Comparison of ENCODE assay signal across 8 cellular contexts in genomic region chr16:21540770-21541433, GRCh38. TPM values are rescaled to one million over a fixed set of nuclear protein-coding genes. Genes with fewer than 3 reads are reported as not detected.
DNase-seq lines count a peak whose midpoint lies in the region; ATAC-seq lines count a peak whose summit lies in the region.
"Not testable (repeated sequence)": the region's sequence is repeated elsewhere in the genome, so short reads cannot be mapped to it uniquely, and the experiment has no call there.

No MANE protein-coding gene starts in this region.

- ATAC-seq in GM18498 (IDR thresholded peaks at IDR 0.05; ENCODE audit: unreplicated experiment) (peak; percentile 67), GM21423 (IDR thresholded peaks at IDR 0.05; ENCODE audit: unreplicated experiment) (peak; percentile 60), HG03045 (IDR thresholded peaks at IDR 0.05; ENCODE audit: unreplicated experiment) (peak; percentile 68)
- peak; percentile 98 for ATAC-seq in stimulated activated effector memory CD8-positive, alpha-beta T cell treated with anti-CD3 and anti-CD28 coated beads, Interleukin-12 subunit alpha, Interleukin-12 subunit beta, amount 100 ng/mL, for 72 hours

- H3K4me2 ChIP-seq in neuronal stem cell (ENCODE audit: insufficient read depth, low read length, poor library complexity, severe bottlenecking): not testable (repeated sequence)

- H3K79me1 ChIP-seq in neuronal stem cell (ENCODE audit: low read depth, low read length): not testable (repeated sequence)

- H3K9me3 ChIP-seq in neuronal stem cell (replicated peaks in 1 of 2; ENCODE audit: control insufficient read depth in 2 of 2, insufficient read depth in 1 of 2, low read depth in 1 of 2, low read length in 2 of 2): not testable (repeated sequence)

- peaks cover 32% of the 10 kb centered on the region for H3K4me1 Mint-ChIP-seq in stimulated activated effector memory CD8-positive, alpha-beta T cell treated with anti-CD3 and anti-CD28 coated beads, Interleukin-12 subunit alpha, Interleukin-12 subunit beta, amount 100 ng/mL, for 72 hours

- H3K27ac ChIP-seq in caudate nucleus (ENCODE audit: low read depth, low read length): peak overlapping the region; percentile 14
- not testable (repeated sequence) for H3K27ac ChIP-seq in neuronal stem cell (replicated peaks; ENCODE audit: low read length)

- peak overlapping the region; percentile 69 for H3K4me3 Mint-ChIP-seq in stimulated activated effector memory CD8-positive, alpha-beta T cell treated with anti-CD3 and anti-CD28 coated beads, Interleukin-12 subunit alpha, Interleukin-12 subunit beta, amount 100 ng/mL, for 72 hours

- not testable (repeated sequence) for H3K9me3 Mint-ChIP-seq in stimulated activated effector memory CD8-positive, alpha-beta T cell treated with anti-CD3 and anti-CD28 coated beads, Interleukin-12 subunit alpha, Interleukin-12 subunit beta, amount 100 ng/mL, for 72 hours

- H3K4me1 ChIP-seq in neuronal stem cell (ENCODE audit: control insufficient read depth in 2 of 2, insufficient read depth in 1 of 2, low read depth in 1 of 2, low read length in 2 of 2): not testable (repeated sequence)

- peak overlapping the region; percentile 30 for H3K9ac ChIP-seq in neuronal stem cell (ENCODE audit: low read depth, low read length, poor library complexity)

- H2BK5ac ChIP-seq in neuronal stem cell (ENCODE audit: low read length): not testable (repeated sequence)

- H3K27ac Mint-ChIP-seq in stimulated activated effector memory CD8-positive, alpha-beta T cell treated with anti-CD3 and anti-CD28 coated beads, Interleukin-12 subunit alpha, Interleukin-12 subunit beta, amount 100 ng/mL, for 72 hours: peak overlapping the region; percentile 88

- peak; percentile 71 for DNase-seq in NAMALWA (ENCODE audit: low spot score)
- DNase-seq in activated CD8-positive, alpha-beta memory T cell treated with anti-CD3 and anti-CD28 coated beads for 4 hours (ENCODE audit: low read depth in 2 of 2): peak; percentile 56 to 59
- peak in 16 of 61 donors; percentile 15 to 81 (median 50) for DNase-seq in caudate nucleus (lab: John Stamatoyannopoulos, UW)
- DNase-seq in neuronal stem cell (ENCODE audit: low spot score): not testable (repeated sequence)
- peak; percentile 55 to 91 for DNase-seq in stimulated activated effector memory CD8-positive, alpha-beta T cell treated with anti-CD3 and anti-CD28 coated beads, Interleukin-12 subunit alpha, Interleukin-12 subunit beta, amount 100 ng/mL, for 72 hours (ENCODE audit: low spot score in 2 of 2)

- not testable (repeated sequence) for H4K8ac ChIP-seq in neuronal stem cell (ENCODE audit: low read depth, low read length)

- H2AK5ac ChIP-seq in neuronal stem cell (ENCODE audit: low read depth, low read length): not testable (repeated sequence)

- H2BK12ac ChIP-seq in neuronal stem cell (ENCODE audit: low read length): peak overlapping the region; percentile 81

- peak overlapping the region in 1 of 2 donors; percentile 64 for H3K4me3 ChIP-seq in neuronal stem cell (ENCODE audit: low read length in 2 of 2)

- WGBS in neuronal stem cell (ENCODE audit: extremely low coverage in 2 of 2, insufficient read length in 2 of 2, insufficient replicate concordance in 1 of 2), 2 donors: no CpG with 5 or more reads among the region's 21 CpGs

- H3K27me3 ChIP-seq in neuronal stem cell (ENCODE audit: control insufficient read depth in 3 of 3, insufficient read depth in 3 of 3, low read depth in 1 of 3, low read length in 3 of 3): not testable (repeated sequence)

- not testable (repeated sequence) for H2BK15ac ChIP-seq in neuronal stem cell (ENCODE audit: low read length)

- H3K36me3 Mint-ChIP-seq in stimulated activated effector memory CD8-positive, alpha-beta T cell treated with anti-CD3 and anti-CD28 coated beads, Interleukin-12 subunit alpha, Interleukin-12 subunit beta, amount 100 ng/mL, for 72 hours: peaks cover 14% of the 10 kb centered on the region

- not testable (repeated sequence) for H2BK120ac ChIP-seq in neuronal stem cell (ENCODE audit: low read depth, low read length)

- H3K23ac ChIP-seq in neuronal stem cell (ENCODE audit: low read depth, low read length, poor library complexity): peak overlapping the region; percentile 44

- H3K4ac ChIP-seq in neuronal stem cell (ENCODE audit: low read length): not testable (repeated sequence)

- H3K14ac ChIP-seq in neuronal stem cell (ENCODE audit: low read length): peak overlapping the region; percentile 79

- not testable (repeated sequence) for H3K36me3 ChIP-seq in neuronal stem cell (replicated peaks in 1 of 2; ENCODE audit: control insufficient read depth in 2 of 2, insufficient read depth in 2 of 2, low read length in 2 of 2)

- H2AFZ ChIP-seq in neuronal stem cell (ENCODE audit: low read length): not testable (repeated sequence)

- H3K18ac ChIP-seq in neuronal stem cell (ENCODE audit: low read length): peak overlapping the region; percentile 59

- H4K91ac ChIP-seq in neuronal stem cell (ENCODE audit: low read depth, low read length, poor library complexity): not testable (repeated sequence)

RNA-seq across cellular contexts. Expression of gene METTL9, which starts 58.5 kb away (rescaled TPM):
- 168 TPM for polyA plus RNA-seq in neuronal stem cell (2013, experiment 1 of 2)
- polyA plus RNA-seq in neuronal stem cell (2013, experiment 2 of 2): 167 TPM
